8 cellular contexts compared by ENCODE assay signal in genomic region chr19:58542641-58543372, GRCh38. TPM values are rescaled to one million over a fixed set of nuclear protein-coding genes. Genes with fewer than 3 reads are reported as not detected.
DNase-seq lines count a peak whose midpoint lies in the region; ATAC-seq, FAIRE-seq and TF ChIP-seq lines count a peak whose summit lies in the region.
"Not testable (repeated sequence)": the region's sequence is repeated elsewhere in the genome, so short reads cannot be mapped to it uniquely, and the experiment has no call there.

No MANE protein-coding gene starts in this region.

- DNase-seq in AG04449 (ENCODE audit: low read depth, low spot score); HAP-1 (ENCODE audit: low spot score in 2 of 2); SK-N-SH; endodermal cell; HepG2 (ENCODE audit: low spot score); osteocyte (ENCODE audit: extremely low spot score, unreplicated experiment): not testable (repeated sequence)
- peak in 1 of 2 donors; percentile 56 for DNase-seq in suprapubic skin (ENCODE audit: low spot score in 2 of 2)

- TF ChIP-seq RAD21 in SK-N-SH (IDR thresholded peaks at IDR 0.05; ENCODE audit: low read length); HepG2 (CRISPR knock-in tag; IDR thresholded peaks at IDR 0.05): not testable (repeated sequence)

- H3K9me3 Mint-ChIP-seq in activated naive CD4-positive, alpha-beta T cell treated with anti-CD3 and anti-CD28 coated beads, Interleukin-2, amount 50 U/mL, for 24 hours; endodermal cell; osteocyte (ENCODE audit: unreplicated experiment): not testable (repeated sequence)

- H3K4me2 ChIP-seq in SK-N-SH, result peak overlapping the region; percentile 75; the same call in 1 of the 2 replicates
- peak overlapping the region; percentile 74 for H3K4me2 ChIP-seq in HepG2 (ENCODE audit: low read depth, low read length)

- not testable (repeated sequence) for TF ChIP-seq POLR2A in HepG2 (IDR thresholded peaks at IDR 0.05; ENCODE audit: insufficient read depth in 1 of 2, low read depth in 2 of 2, low read length in 2 of 2); suprapubic skin (IDR thresholded peaks at IDR 0.05)

- H3K79me2 ChIP-seq in SK-N-SH (ENCODE audit: insufficient read depth) (peaks cover 33% of the 10 kb centered on the region), HepG2 (ENCODE audit: insufficient read depth, low read length) (peaks cover 32% of the 10 kb centered on the region)

- in situ Hi-C loops in HAP-1 (cut with MboI; ENCODE audit: low sequenced_read_pairs); HepG2 (cut with HindIII; ENCODE audit: extremely low pct_ligation_motif_present, low pct_unique_long_range_greater_than_20kb): not testable (repeated sequence)

- TF ChIP-seq EP300 in SK-N-SH (IDR thresholded peaks at IDR 0.05; ENCODE audit: borderline replicate concordance in 1 of 2, low read depth in 1 of 2, low read length in 1 of 2); HepG2 (IDR thresholded peaks at IDR 0.05; ENCODE audit: low read depth in 2 of 2, low read length in 2 of 2); HepG2 (CRISPR knock-in tag; IDR thresholded peaks at IDR 0.05; ENCODE audit: borderline replicate concordance); suprapubic skin (IDR thresholded peaks at IDR 0.05): not testable (repeated sequence)

- peaks cover 26% of the 10 kb centered on the region for H3K36me3 ChIP-seq in HAP-1 (replicated peaks)
- peaks cover 15 to 23% of the 10 kb centered on the region in 2 experiments for H3K36me3 ChIP-seq in SK-N-SH (replicated peaks in 1 of 2; ENCODE audit: control insufficient read depth in 1 of 2, insufficient read depth in 2 of 2, low read length in 1 of 2)
- H3K36me3 ChIP-seq in endodermal cell (ENCODE audit: control insufficient read depth, insufficient read depth, low read length), result peaks cover 26% of the 10 kb centered on the region
- H3K36me3 ChIP-seq in HepG2 (replicated peaks in 1 of 2; ENCODE audit: control insufficient read depth in 1 of 2, insufficient read depth in 2 of 2, low read length in 2 of 2), result peaks cover 10 to 22% of the 10 kb centered on the region in 2 experiments
- not testable (repeated sequence) for H3K36me3 ChIP-seq in suprapubic skin

- BruUV-seq in HepG2 (replicated peaks; lab: Mats Ljungman, UMichigan), result not testable (repeated sequence)

- H3K4me3 ChIP-seq in AG04449 (ENCODE audit: low read depth, low read length), result peak overlapping the region; percentile 47; the same call in 1 of the 2 replicates
- peak overlapping the region; percentile 41 for H3K4me3 ChIP-seq in HAP-1
- peak overlapping the region in 1 of 2 experiments; percentile 97; a peak in 2 of 4 replicates for H3K4me3 ChIP-seq in SK-N-SH (ENCODE audit: low read depth in 2 of 2, low read length in 1 of 2)
- H3K4me3 ChIP-seq in endodermal cell (ENCODE audit: low read length), result not testable (repeated sequence)
- peak overlapping the region in 2 of 3 experiments; percentile 64 to 96; a peak in 2 of 6 replicates for H3K4me3 ChIP-seq in HepG2 (replicated peaks in 1 of 3; ENCODE audit: insufficient read depth in 1 of 3, low read depth in 2 of 3, low read length in 3 of 3)
- H3K4me3 ChIP-seq in suprapubic skin, result peak overlapping the region; percentile 97

- not testable (repeated sequence) for H3K9me2 ChIP-seq in SK-N-SH

- not testable (repeated sequence) for H3K9me3 ChIP-seq in HAP-1; SK-N-SH; endodermal cell (ENCODE audit: control insufficient read depth, low read length); HepG2 (ENCODE audit: low read length); suprapubic skin

- peaks cover 25% of the 10 kb centered on the region for H3K4me1 Mint-ChIP-seq in activated naive CD4-positive, alpha-beta T cell treated with anti-CD3 and anti-CD28 coated beads, Interleukin-2, amount 50 U/mL, for 24 hours
- H3K4me1 Mint-ChIP-seq in endodermal cell, result peaks cover 16% of the 10 kb centered on the region
- H3K4me1 Mint-ChIP-seq in osteocyte (ENCODE audit: unreplicated experiment), result peaks cover 26% of the 10 kb centered on the region

- not testable (repeated sequence) for FAIRE-seq in HepG2 (lab: Jason Lieb, UNC)

- peak overlapping the region; percentile 36 for H3K4me3 Mint-ChIP-seq in activated naive CD4-positive, alpha-beta T cell treated with anti-CD3 and anti-CD28 coated beads, Interleukin-2, amount 50 U/mL, for 24 hours
- peak overlapping the region; percentile 98 for H3K4me3 Mint-ChIP-seq in endodermal cell
- not testable (repeated sequence) for H3K4me3 Mint-ChIP-seq in osteocyte (ENCODE audit: unreplicated experiment)

- WGBS in SK-N-SH (ENCODE audit: low lambda C conversion rate), result 53% methylated on average over 18 of the region's 18 CpGs
- WGBS in endodermal cell (ENCODE audit: insufficient coverage in 1 of 2, insufficient read length in 1 of 2), 2 experiments, result 91 to 96% methylated on average over 10 to 18 of the region's 18 CpGs
- WGBS in HepG2 (ENCODE audit: low lambda C conversion rate), result 67% methylated on average over 17 of the region's 18 CpGs
- WGBS in suprapubic skin, result 82% methylated on average over 18 of the region's 18 CpGs

- not testable (repeated sequence) for H3K27me3 Mint-ChIP-seq in activated naive CD4-positive, alpha-beta T cell treated with anti-CD3 and anti-CD28 coated beads, Interleukin-2, amount 50 U/mL, for 24 hours
- H3K27me3 Mint-ChIP-seq in endodermal cell (ENCODE audit: insufficient read depth) (peaks cover 38% of the 10 kb centered on the region), osteocyte (ENCODE audit: unreplicated experiment) (peaks cover 13% of the 10 kb centered on the region)

- intact Hi-C loops in HepG2 (cut with micrococcal nuclease; ENCODE audit: unreplicated experiment), result not testable (repeated sequence)

- H3K27ac Mint-ChIP-seq in activated naive CD4-positive, alpha-beta T cell treated with anti-CD3 and anti-CD28 coated beads, Interleukin-2, amount 50 U/mL, for 24 hours, result peak overlapping the region; percentile 62
- not testable (repeated sequence) for H3K27ac Mint-ChIP-seq in endodermal cell
- peak overlapping the region; percentile 99 for H3K27ac Mint-ChIP-seq in osteocyte (ENCODE audit: unreplicated experiment)

- peaks cover 12% of the 10 kb centered on the region for H3K4me1 ChIP-seq in HAP-1
- H3K4me1 ChIP-seq in SK-N-SH (ENCODE audit: control insufficient read depth in 1 of 2, insufficient read depth in 2 of 2, low read depth in 1 of 2, low read length in 1 of 2), result peaks cover 11 to 20% of the 10 kb centered on the region in 2 experiments; a peak in 3 of 4 replicates
- H3K4me1 ChIP-seq in endodermal cell (ENCODE audit: control insufficient read depth, insufficient read depth, low read length), result not testable (repeated sequence)
- H3K4me1 ChIP-seq in HepG2 (ENCODE audit: insufficient read depth, low read length), result peaks cover 27% of the 10 kb centered on the region
- peaks cover 46% of the 10 kb centered on the region for H3K4me1 ChIP-seq in suprapubic skin

- H2AFZ ChIP-seq in SK-N-SH (ENCODE audit: low read depth), result peak overlapping the region; percentile 71; the same call in 1 of the 2 replicates
- H2AFZ ChIP-seq in HepG2 (ENCODE audit: low read length), result not testable (repeated sequence)

- H3K27me3 ChIP-seq in HAP-1 (ENCODE audit: low read depth); SK-N-SH (ENCODE audit: insufficient read depth); HepG2 (ENCODE audit: control insufficient read depth in 1 of 2, insufficient read depth in 2 of 2, low read length in 2 of 2): not testable (repeated sequence)
- peaks cover 37% of the 10 kb centered on the region for H3K27me3 ChIP-seq in endodermal cell (ENCODE audit: control insufficient read depth, insufficient read depth, low read length, poor library complexity, severe bottlenecking)
- peaks cover 17% of the 10 kb centered on the region for H3K27me3 ChIP-seq in suprapubic skin

- H3K9ac ChIP-seq in SK-N-SH, result peak overlapping the region; percentile 74; the same call in 1 of the 2 replicates
- H3K9ac ChIP-seq in endodermal cell (ENCODE audit: extremely low read depth, low read length, poor library complexity, severe bottlenecking); HepG2 (ENCODE audit: insufficient read depth, low read depth, low read length): not testable (repeated sequence)

- H3K36me3 Mint-ChIP-seq in activated naive CD4-positive, alpha-beta T cell treated with anti-CD3 and anti-CD28 coated beads, Interleukin-2, amount 50 U/mL, for 24 hours, result peaks cover 17% of the 10 kb centered on the region
- peaks cover 27% of the 10 kb centered on the region for H3K36me3 Mint-ChIP-seq in endodermal cell (ENCODE audit: low read depth)
- H3K36me3 Mint-ChIP-seq in osteocyte (ENCODE audit: unreplicated experiment), result not testable (repeated sequence)

- TF ChIP-seq CTCF in AG04449 (IDR thresholded peaks at IDR 0.05; ENCODE audit: insufficient read depth, low read length, missing control alignments); SK-N-SH (IDR thresholded peaks at IDR 0.05); endodermal cell (conservative IDR thresholded peaks at IDR 0.05); HepG2 (CRISPR knock-in tag; IDR thresholded peaks at IDR 0.05); osteocyte (IDR thresholded peaks at IDR 0.05); suprapubic skin (IDR thresholded peaks at IDR 0.05): not testable (repeated sequence)

- peaks cover 32% of the 10 kb centered on the region for H4K20me1 ChIP-seq in SK-N-SH (ENCODE audit: insufficient read depth)
- H4K20me1 ChIP-seq in HepG2 (ENCODE audit: insufficient read depth, low read length), result peaks cover 29% of the 10 kb centered on the region

- CTCF ChIA-PET in AG04449 (lab: Yijun Ruan, JAX) (interaction anchor here (1.3 to 3.8 kb wide), 4 partner anchors 12 to 29 kb away, joined by 3 to 42 read pairs (median 15); partner anchors contain the start of genes CHMP2A and ZBTB45), SK-N-SH (lab: Yijun Ruan, JAX) (interaction anchor here (2.0 kb wide), 1 partner anchor 23 kb away, joined by 29 read pairs; the partner anchor contains the start of gene ZBTB45)
- CTCF ChIA-PET in HepG2 (lab: Yijun Ruan, JAX; ENCODE audit: low intra/inter-chr PET ratio, low total read pairs), result not testable (repeated sequence)

- H3F3A ChIP-seq in SK-N-SH (replicated peaks; ENCODE audit: insufficient read depth), result not testable (repeated sequence)

- POLR2A ChIA-PET in AG04449 (lab: Yijun Ruan, JAX), result interaction anchor here (1.1 to 3.9 kb wide), 4 partner anchors 11 to 23 kb away, joined by 4 to 81 read pairs (median 22); partner anchors contain the start of genes CHMP2A, UBE2M and ZBTB45
- POLR2A ChIA-PET in SK-N-SH (lab: Yijun Ruan, JAX), result interaction anchor here (1.2 to 4.0 kb wide), 6 partner anchors 11 to 180 kb away, joined by 3 to 45 read pairs (median 15); partner anchors contain the start of genes CHMP2A, UBE2M, ZBTB45 and ZNF497
- POLR2A ChIA-PET in HepG2 (lab: Yijun Ruan, JAX), result interaction anchor here (1.1 to 3.6 kb wide), 8 partner anchors 11 to 359 kb away, joined by 4 to 59 read pairs (median 18); partner anchors contain the start of genes CHMP2A, UBE2M, ZBTB45 and ZNF497

- H3K27ac ChIP-seq in SK-N-SH (ENCODE audit: low read depth in 2 of 2, low read length in 1 of 2) (peak overlapping the region in 1 of 2 experiments; percentile 91; a peak in 1 of 4 replicates), suprapubic skin (peak overlapping the region; percentile 93)
- H3K27ac ChIP-seq in endodermal cell (ENCODE audit: low read depth, low read length); HepG2 (ENCODE audit: extremely low read length, insufficient read depth, low read length): not testable (repeated sequence)

- ATAC-seq in HepG2, result not testable (repeated sequence)

RNA-seq across cellular contexts. Expression of gene TRIM28, which starts 1.1 kb away (rescaled TPM):
- polyA plus RNA-seq in SK-N-SH (2012; rRNA removed) (321 and 594 TPM in 2 replicates), HepG2 (2011; rRNA removed) (439 and 461 TPM in 2 replicates)
- 191 and 231 TPM in 2 replicates for polyA plus RNA-seq in SK-N-SH (2012; cell fraction: cytosol; rRNA removed)
- polyA plus RNA-seq in SK-N-SH (2012; cell fraction: nucleus; rRNA removed), result 1,222 and 1,964 TPM in 2 replicates
- total RNA-seq in endodermal cell (100 to 1,000 TPM; 809 to 859 TPM), HepG2 (2016; rRNA removed; fragmentation: Illumina TruSeq; extraction: Trizol) (302 and 361 TPM in 2 replicates), osteocyte (333 and 354 TPM in 2 replicates), suprapubic skin (100 to 1,000 TPM; 334 to 395 (median 360) TPM)
- 758 TPM for polyA plus RNA-seq in endodermal cell (2013, experiment 1 of 2)
- polyA plus RNA-seq in endodermal cell (2013, experiment 2 of 2), result 628 TPM
- 29.3 and 34.8 TPM in 2 replicates for total RNA-seq in HepG2 (2016; cell fraction: cytosol; rRNA removed; fragmentation: Illumina TruSeq; extraction: Trizol; ENCODE audit: low read depth)
- total RNA-seq in HepG2 (2016; cell fraction: insoluble cytoplasmic fraction; rRNA removed; fragmentation: Illumina TruSeq; extraction: Trizol), result 282 and 373 TPM in 2 replicates
- 118 and 119 TPM in 2 replicates for total RNA-seq in HepG2 (2016; cell fraction: membrane; rRNA removed; fragmentation: Illumina TruSeq; extraction: Trizol)
- 266 and 307 TPM in 2 replicates for total RNA-seq in HepG2 (2016; cell fraction: nucleus; rRNA removed; fragmentation: Illumina TruSeq; extraction: Trizol)
- polyA plus RNA-seq in HepG2 (2011; cell fraction: cytosol; rRNA removed), result 192 and 284 TPM in 2 replicates
- 913 and 1,149 TPM in 2 replicates for polyA plus RNA-seq in HepG2 (2011; cell fraction: nucleus; rRNA removed)
- polyA plus RNA-seq in HepG2 (2012), result 400 and 525 TPM in 2 replicates
- polyA plus RNA-seq in HepG2 (2016; cell fraction: cytosol; fragmentation: Illumina TruSeq; extraction: Trizol; ENCODE audit: low read depth), result 31.8 and 43.0 TPM in 2 replicates
- polyA plus RNA-seq in HepG2 (2016; cell fraction: insoluble cytoplasmic fraction; fragmentation: Illumina TruSeq; extraction: Trizol; ENCODE audit: low read depth), result 296 and 460 TPM in 2 replicates
- polyA plus RNA-seq in HepG2 (2016; cell fraction: membrane; fragmentation: Illumina TruSeq; extraction: Trizol; ENCODE audit: low read depth), result 94.7 and 105 TPM in 2 replicates
- polyA plus RNA-seq in HepG2 (2016; cell fraction: nucleus; fragmentation: Illumina TruSeq; extraction: Trizol; ENCODE audit: insufficient read depth, low read depth), result 574 and 592 TPM in 2 replicates
- polyA minus RNA-seq in HepG2 (2011; rRNA and poly(A)+ RNA removed; ENCODE audit: low replicate concordance), result 1,983 and 2,170 TPM in 2 replicates
- 465 and 488 TPM in 2 replicates for polyA minus RNA-seq in HepG2 (2011; cell fraction: cytosol; rRNA and poly(A)+ RNA removed)
- 351 and 419 TPM in 2 replicates for polyA minus RNA-seq in HepG2 (2011; cell fraction: nucleus; rRNA and poly(A)+ RNA removed)

RNA-seq across cellular contexts. Expression of gene CHMP2A, which starts 12.1 kb away (rescaled TPM):
- polyA plus RNA-seq in SK-N-SH (2012; rRNA removed), result 308 and 381 TPM in 2 replicates
- 350 and 388 TPM in 2 replicates for polyA plus RNA-seq in SK-N-SH (2012; cell fraction: cytosol; rRNA removed)
- 218 and 251 TPM in 2 replicates for polyA plus RNA-seq in SK-N-SH (2012; cell fraction: nucleus; rRNA removed)
- 100 to 1,000 TPM in 1 of 2 donors, 10 to 100 TPM in 1; 97.7 to 147 TPM for total RNA-seq in endodermal cell
- 99.3 TPM for polyA plus RNA-seq in endodermal cell (2013, experiment 1 of 2)
- polyA plus RNA-seq in endodermal cell (2013, experiment 2 of 2), result 93.6 TPM
- total RNA-seq in HepG2 (2016; rRNA removed; fragmentation: Illumina TruSeq; extraction: Trizol), result 55.0 and 70.9 TPM in 2 replicates
- 45.6 and 61.8 TPM in 2 replicates for total RNA-seq in HepG2 (2016; cell fraction: cytosol; rRNA removed; fragmentation: Illumina TruSeq; extraction: Trizol; ENCODE audit: low read depth)
- total RNA-seq in HepG2 (2016; cell fraction: insoluble cytoplasmic fraction; rRNA removed; fragmentation: Illumina TruSeq; extraction: Trizol), result 56.2 and 72.4 TPM in 2 replicates
- total RNA-seq in HepG2 (2016; cell fraction: membrane; rRNA removed; fragmentation: Illumina TruSeq; extraction: Trizol), result 35.3 and 50.0 TPM in 2 replicates
- total RNA-seq in HepG2 (2016; cell fraction: nucleus; rRNA removed; fragmentation: Illumina TruSeq; extraction: Trizol), result 22.1 and 25.7 TPM in 2 replicates
- polyA plus RNA-seq in HepG2 (2011; rRNA removed), result 49.7 and 51.4 TPM in 2 replicates
- polyA plus RNA-seq in HepG2 (2011; cell fraction: cytosol; rRNA removed), result 61.9 and 66.7 TPM in 2 replicates
- polyA plus RNA-seq in HepG2 (2011; cell fraction: nucleus; rRNA removed), result 108 and 113 TPM in 2 replicates
- polyA plus RNA-seq in HepG2 (2012), result 41.7 and 46.0 TPM in 2 replicates
- polyA plus RNA-seq in HepG2 (2016; cell fraction: cytosol; fragmentation: Illumina TruSeq; extraction: Trizol; ENCODE audit: low read depth), result 56.7 and 73.4 TPM in 2 replicates
- 88.0 and 94.2 TPM in 2 replicates for polyA plus RNA-seq in HepG2 (2016; cell fraction: insoluble cytoplasmic fraction; fragmentation: Illumina TruSeq; extraction: Trizol; ENCODE audit: low read depth)
- 38.7 and 48.0 TPM in 2 replicates for polyA plus RNA-seq in HepG2 (2016; cell fraction: membrane; fragmentation: Illumina TruSeq; extraction: Trizol; ENCODE audit: low read depth)
- polyA plus RNA-seq in HepG2 (2016; cell fraction: nucleus; fragmentation: Illumina TruSeq; extraction: Trizol; ENCODE audit: insufficient read depth, low read depth), result 55.6 and 56.2 TPM in 2 replicates
- 46.3 and 131 TPM in 2 replicates for polyA minus RNA-seq in HepG2 (2011; rRNA and poly(A)+ RNA removed; ENCODE audit: low replicate concordance)
- polyA minus RNA-seq in HepG2 (2011; cell fraction: cytosol; rRNA and poly(A)+ RNA removed), result 25.4 and 27.7 TPM in 2 replicates
- polyA minus RNA-seq in HepG2 (2011; cell fraction: nucleus; rRNA and poly(A)+ RNA removed), result 21.0 and 24.5 TPM in 2 replicates
- total RNA-seq in osteocyte, result 130 and 132 TPM in 2 replicates
- total RNA-seq in suprapubic skin, result 100 to 1,000 TPM in 3 of 4 donors, 10 to 100 TPM in 1; 96.1 to 120 (median 103) TPM

RNA-seq across cellular contexts. Expression of gene UBE2M, which starts 15.6 kb away (rescaled TPM):
- 109 and 135 TPM in 2 replicates for polyA plus RNA-seq in SK-N-SH (2012; rRNA removed)
- 102 and 103 TPM in 2 replicates for polyA plus RNA-seq in SK-N-SH (2012; cell fraction: cytosol; rRNA removed)
- polyA plus RNA-seq in SK-N-SH (2012; cell fraction: nucleus; rRNA removed), result 128 and 133 TPM in 2 replicates
- total RNA-seq in endodermal cell, result 100 to 1,000 TPM in 1 of 2 donors, 10 to 100 TPM in 1; 90.8 to 116 TPM
- 92.6 TPM for polyA plus RNA-seq in endodermal cell (2013, experiment 1 of 2)
- polyA plus RNA-seq in endodermal cell (2013, experiment 2 of 2), result 101 TPM
- 29.5 and 36.2 TPM in 2 replicates for total RNA-seq in HepG2 (2016; rRNA removed; fragmentation: Illumina TruSeq; extraction: Trizol)
- 14.2 and 15.5 TPM in 2 replicates for total RNA-seq in HepG2 (2016; cell fraction: cytosol; rRNA removed; fragmentation: Illumina TruSeq; extraction: Trizol; ENCODE audit: low read depth)
- total RNA-seq in HepG2 (2016; cell fraction: insoluble cytoplasmic fraction; rRNA removed; fragmentation: Illumina TruSeq; extraction: Trizol), result 25.4 and 36.1 TPM in 2 replicates
- 26.0 and 30.0 TPM in 2 replicates for total RNA-seq in HepG2 (2016; cell fraction: membrane; rRNA removed; fragmentation: Illumina TruSeq; extraction: Trizol)
- total RNA-seq in HepG2 (2016; cell fraction: nucleus; rRNA removed; fragmentation: Illumina TruSeq; extraction: Trizol), result 14.4 and 19.6 TPM in 2 replicates
- polyA plus RNA-seq in HepG2 (2011; rRNA removed), result 50.3 and 55.5 TPM in 2 replicates
- polyA plus RNA-seq in HepG2 (2011; cell fraction: cytosol; rRNA removed), result 32.0 and 34.7 TPM in 2 replicates
- polyA plus RNA-seq in HepG2 (2011; cell fraction: nucleus; rRNA removed), result 59.9 and 61.9 TPM in 2 replicates
- 47.3 and 47.7 TPM in 2 replicates for polyA plus RNA-seq in HepG2 (2012)
- polyA plus RNA-seq in HepG2 (2016; cell fraction: cytosol; fragmentation: Illumina TruSeq; extraction: Trizol; ENCODE audit: low read depth), result 22.8 and 27.9 TPM in 2 replicates
- polyA plus RNA-seq in HepG2 (2016; cell fraction: insoluble cytoplasmic fraction; fragmentation: Illumina TruSeq; extraction: Trizol; ENCODE audit: low read depth), result 54.2 and 62.5 TPM in 2 replicates
- 30.4 and 40.6 TPM in 2 replicates for polyA plus RNA-seq in HepG2 (2016; cell fraction: membrane; fragmentation: Illumina TruSeq; extraction: Trizol; ENCODE audit: low read depth)
- 53.2 and 66.7 TPM in 2 replicates for polyA plus RNA-seq in HepG2 (2016; cell fraction: nucleus; fragmentation: Illumina TruSeq; extraction: Trizol; ENCODE audit: insufficient read depth, low read depth)
- 39.7 and 154 TPM in 2 replicates for polyA minus RNA-seq in HepG2 (2011; rRNA and poly(A)+ RNA removed; ENCODE audit: low replicate concordance)
- polyA minus RNA-seq in HepG2 (2011; cell fraction: cytosol; rRNA and poly(A)+ RNA removed), result 26.9 and 27.3 TPM in 2 replicates
- 20.8 and 23.0 TPM in 2 replicates for polyA minus RNA-seq in HepG2 (2011; cell fraction: nucleus; rRNA and poly(A)+ RNA removed)
- total RNA-seq in osteocyte, result 76.2 and 78.3 TPM in 2 replicates
- total RNA-seq in suprapubic skin, result 10 to 100 TPM; 16.4 to 31.5 (median 21.7) TPM

RNA-seq across cellular contexts. Expression of gene ZBTB45, which starts 23.2 kb away (rescaled TPM):
- polyA plus RNA-seq in SK-N-SH (2012; rRNA removed) (7.9 and 11.3 TPM in 2 replicates), HepG2 (2011; rRNA removed) (3.0 and 3.2 TPM in 2 replicates)
- 4.4 and 6.0 TPM in 2 replicates for polyA plus RNA-seq in SK-N-SH (2012; cell fraction: cytosol; rRNA removed)
- polyA plus RNA-seq in SK-N-SH (2012; cell fraction: nucleus; rRNA removed), result 21.0 and 30.6 TPM in 2 replicates
- total RNA-seq in endodermal cell (10 to 100 TPM; 19.0 to 19.4 TPM), HepG2 (2016; rRNA removed; fragmentation: Illumina TruSeq; extraction: Trizol) (2.0 and 3.7 TPM in 2 replicates), osteocyte (16.7 and 17.2 TPM in 2 replicates), suprapubic skin (10 to 100 TPM in 3 of 4 donors, 1 to 10 TPM in 1; 6.7 to 20.7 (median 15.8) TPM)
- polyA plus RNA-seq in endodermal cell (2013, experiment 1 of 2), result 19.3 TPM
- polyA plus RNA-seq in endodermal cell (2013, experiment 2 of 2), result 18.3 TPM
- 1.0 and 1.1 TPM in 2 replicates for total RNA-seq in HepG2 (2016; cell fraction: cytosol; rRNA removed; fragmentation: Illumina TruSeq; extraction: Trizol; ENCODE audit: low read depth)
- total RNA-seq in HepG2 (2016; cell fraction: insoluble cytoplasmic fraction; rRNA removed; fragmentation: Illumina TruSeq; extraction: Trizol), result 1.9 and 3.8 TPM in 2 replicates
- 2.8 TPM in 2 replicates for total RNA-seq in HepG2 (2016; cell fraction: membrane; rRNA removed; fragmentation: Illumina TruSeq; extraction: Trizol)
- total RNA-seq in HepG2 (2016; cell fraction: nucleus; rRNA removed; fragmentation: Illumina TruSeq; extraction: Trizol), result 2.7 and 3.4 TPM in 2 replicates
- polyA plus RNA-seq in HepG2 (2011; cell fraction: cytosol; rRNA removed), result 1.7 and 2.6 TPM in 2 replicates
- polyA plus RNA-seq in HepG2 (2011; cell fraction: nucleus; rRNA removed), result 10.2 and 12.2 TPM in 2 replicates
- polyA plus RNA-seq in HepG2 (2012), result 2.7 and 4.2 TPM in 2 replicates
- 0.78 and 0.83 TPM in 2 replicates for polyA plus RNA-seq in HepG2 (2016; cell fraction: cytosol; fragmentation: Illumina TruSeq; extraction: Trizol; ENCODE audit: low read depth)
- 3.5 and 3.8 TPM in 2 replicates for polyA plus RNA-seq in HepG2 (2016; cell fraction: insoluble cytoplasmic fraction; fragmentation: Illumina TruSeq; extraction: Trizol; ENCODE audit: low read depth)
- 2.0 and 2.4 TPM in 2 replicates for polyA plus RNA-seq in HepG2 (2016; cell fraction: membrane; fragmentation: Illumina TruSeq; extraction: Trizol; ENCODE audit: low read depth)
- polyA plus RNA-seq in HepG2 (2016; cell fraction: nucleus; fragmentation: Illumina TruSeq; extraction: Trizol; ENCODE audit: insufficient read depth, low read depth), result 6.2 and 6.8 TPM in 2 replicates
- 6.6 and 8.8 TPM in 2 replicates for polyA minus RNA-seq in HepG2 (2011; rRNA and poly(A)+ RNA removed; ENCODE audit: low replicate concordance)
- 2.9 and 3.8 TPM in 2 replicates for polyA minus RNA-seq in HepG2 (2011; cell fraction: cytosol; rRNA and poly(A)+ RNA removed)
- 7.0 and 7.3 TPM in 2 replicates for polyA minus RNA-seq in HepG2 (2011; cell fraction: nucleus; rRNA and poly(A)+ RNA removed)

RNA-seq across cellular contexts. Expression of gene MZF1, which starts 30.3 kb away (rescaled TPM):
- polyA plus RNA-seq in SK-N-SH (2012; rRNA removed), result 31.8 and 38.4 TPM in 2 replicates
- 7.0 and 10.2 TPM in 2 replicates for polyA plus RNA-seq in SK-N-SH (2012; cell fraction: cytosol; rRNA removed)
- polyA plus RNA-seq in SK-N-SH (2012; cell fraction: nucleus; rRNA removed), result 308 and 351 TPM in 2 replicates
- 10 to 100 TPM; 24.3 to 33.1 TPM for total RNA-seq in endodermal cell
- 26.1 TPM for polyA plus RNA-seq in endodermal cell (2013, experiment 1 of 2)
- polyA plus RNA-seq in endodermal cell (2013, experiment 2 of 2), result 22.6 TPM
- 1.3 and 3.1 TPM in 2 replicates for total RNA-seq in HepG2 (2016; rRNA removed; fragmentation: Illumina TruSeq; extraction: Trizol)
- total RNA-seq in HepG2 (2016; cell fraction: cytosol; rRNA removed; fragmentation: Illumina TruSeq; extraction: Trizol; ENCODE audit: low read depth), result 0.97 and 1.1 TPM in 2 replicates
- 1.0 and 3.4 TPM in 2 replicates for total RNA-seq in HepG2 (2016; cell fraction: insoluble cytoplasmic fraction; rRNA removed; fragmentation: Illumina TruSeq; extraction: Trizol)
- 1.1 and 1.4 TPM in 2 replicates for total RNA-seq in HepG2 (2016; cell fraction: membrane; rRNA removed; fragmentation: Illumina TruSeq; extraction: Trizol)
- 3.8 and 4.3 TPM in 2 replicates for total RNA-seq in HepG2 (2016; cell fraction: nucleus; rRNA removed; fragmentation: Illumina TruSeq; extraction: Trizol)
- 8.1 and 10.0 TPM in 2 replicates for polyA plus RNA-seq in HepG2 (2011; rRNA removed)
- 3.4 and 6.6 TPM in 2 replicates for polyA plus RNA-seq in HepG2 (2011; cell fraction: cytosol; rRNA removed)
- polyA plus RNA-seq in HepG2 (2011; cell fraction: nucleus; rRNA removed), result 73.5 and 84.6 TPM in 2 replicates
- 4.8 and 6.6 TPM in 2 replicates for polyA plus RNA-seq in HepG2 (2012)
- 0.12 and 0.23 TPM in 2 replicates for polyA plus RNA-seq in HepG2 (2016; cell fraction: cytosol; fragmentation: Illumina TruSeq; extraction: Trizol; ENCODE audit: low read depth)
- 1.3 and 1.5 TPM in 2 replicates for polyA plus RNA-seq in HepG2 (2016; cell fraction: insoluble cytoplasmic fraction; fragmentation: Illumina TruSeq; extraction: Trizol; ENCODE audit: low read depth)
- polyA plus RNA-seq in HepG2 (2016; cell fraction: membrane; fragmentation: Illumina TruSeq; extraction: Trizol; ENCODE audit: low read depth), result 0.18 and 0.57 TPM in 2 replicates
- polyA plus RNA-seq in HepG2 (2016; cell fraction: nucleus; fragmentation: Illumina TruSeq; extraction: Trizol; ENCODE audit: insufficient read depth, low read depth), result 15.9 and 16.0 TPM in 2 replicates
- 12.8 and 32.3 TPM in 2 replicates for polyA minus RNA-seq in HepG2 (2011; rRNA and poly(A)+ RNA removed; ENCODE audit: low replicate concordance)
- 1.9 and 3.2 TPM in 2 replicates for polyA minus RNA-seq in HepG2 (2011; cell fraction: cytosol; rRNA and poly(A)+ RNA removed)
- polyA minus RNA-seq in HepG2 (2011; cell fraction: nucleus; rRNA and poly(A)+ RNA removed), result 11.1 and 11.8 TPM in 2 replicates
- 25.3 and 30.9 TPM in 2 replicates for total RNA-seq in osteocyte
- total RNA-seq in suprapubic skin, result 10 to 100 TPM; 29.0 to 53.2 (median 37.5) TPM
